Comparison of ENCODE assay signal across 8 cellular contexts in the genomic region with DNA sequence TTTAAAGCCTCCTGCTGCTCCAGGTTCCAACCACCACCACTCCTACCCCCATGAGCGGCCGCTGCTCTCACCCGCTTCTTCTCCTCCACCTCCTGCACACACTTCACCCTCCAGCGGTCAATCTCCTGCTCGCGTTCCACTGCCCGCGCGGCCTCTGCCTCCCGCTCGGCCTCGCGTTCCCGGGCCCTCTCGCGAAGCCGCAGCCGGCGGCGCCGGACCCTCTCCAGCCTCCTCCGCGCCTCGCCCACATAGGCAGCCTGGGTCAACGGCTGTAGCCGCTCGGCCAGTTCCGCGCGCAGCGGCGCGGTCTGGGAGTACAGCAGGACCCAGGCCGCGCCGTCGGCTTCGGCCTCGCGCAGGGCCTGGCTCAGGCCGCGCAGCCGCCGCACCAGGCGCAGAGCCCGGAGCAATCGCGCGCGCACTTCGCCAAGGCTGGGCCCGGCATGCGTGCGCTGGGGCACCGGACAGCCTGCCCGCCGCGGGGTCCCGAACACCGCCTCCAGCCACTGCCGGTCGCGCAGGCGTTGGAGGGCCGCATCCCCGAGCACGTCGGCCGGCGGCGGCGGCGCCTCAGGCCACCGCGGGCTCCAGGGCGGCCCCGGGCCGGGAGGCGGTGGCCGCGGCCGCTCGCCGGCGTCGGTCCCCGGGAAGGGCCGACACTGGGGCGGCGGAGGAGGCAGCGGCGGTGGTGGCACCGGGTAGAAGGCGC. TPM values are rescaled to one million over a fixed set of nuclear protein-coding genes. Genes with fewer than 3 reads are reported as not detected.
DNase-seq lines count a peak whose midpoint lies in the region; ATAC-seq and TF ChIP-seq lines count a peak whose summit lies in the region.

No MANE protein-coding gene starts in this region.

- peaks cover 27% of the 10 kb centered on the region for H3K36me3 Mint-ChIP-seq in activated B cell treated with CpG ODN at 0.5 μM for 24 hours (ENCODE audit: low read depth)
- peaks cover 38% of the 10 kb centered on the region for H3K36me3 Mint-ChIP-seq in effector memory CD8-positive, alpha-beta T cell (ENCODE audit: insufficient read depth)
- peaks cover 25% of the 10 kb centered on the region for H3K36me3 Mint-ChIP-seq in mesothelial cell of epicardium

- peak overlapping the region; percentile 71 for H3K27ac Mint-ChIP-seq in activated B cell treated with CpG ODN at 0.5 μM for 24 hours
- H3K27ac Mint-ChIP-seq in effector memory CD8-positive, alpha-beta T cell, result peak overlapping the region; percentile 92 to 97
- peak overlapping the region; percentile 88 for H3K27ac Mint-ChIP-seq in mesothelial cell of epicardium

- H3K9ac ChIP-seq in HUES64 (ENCODE audit: low read depth, low read length) (peak overlapping the region; percentile 75), subcutaneous abdominal adipose tissue (ENCODE audit: low read length in 5 of 5) (peak overlapping the region; percentile 76 to 95 (median 93))

- WGBS in HUES64, result under 1% methylated on average over 94 of the region's 94 CpGs

- peak overlapping the region; percentile 33; the same call in 1 of the 2 replicates for H3K27ac ChIP-seq in HUES64 (ENCODE audit: low read depth, low read length)
- peak overlapping the region; percentile 46 for H3K27ac ChIP-seq in subcutaneous abdominal adipose tissue (ENCODE audit: low read depth, low read length)

- TF ChIP-seq CTCF in activated B cell treated with CpG ODN at 0.5 μM for 24 hours (IDR thresholded peaks at IDR 0.05), result no peak
- no peak for TF ChIP-seq CTCF in mesothelial cell of epicardium (IDR thresholded peaks at IDR 0.05; ENCODE audit: unreplicated experiment)

- peaks cover 18% of the 10 kb centered on the region for H3K36me3 ChIP-seq in HUES64 (ENCODE audit: insufficient read depth, low read length)
- peaks cover 14 to 22% (median 17%) of the 10 kb centered on the region in 5 donors for H3K36me3 ChIP-seq in subcutaneous abdominal adipose tissue (ENCODE audit: control insufficient read depth in 5 of 5, insufficient read depth in 5 of 5, low read length in 5 of 5)

- H3K4me3 ChIP-seq in HUES64 (ENCODE audit: low read length) (peak overlapping the region; percentile 75), subcutaneous abdominal adipose tissue (ENCODE audit: low read depth in 1 of 5, low read length in 5 of 5) (peak overlapping the region; percentile 69 to 91 (median 76))

- DNase-seq in G401 (ENCODE audit: low spot score), result peak; percentile 26
- DNase-seq in activated B cell treated with CpG ODN at 0.5 μM for 24 hours, result no peak
- peak in 2 of 3 experiments; percentile 9 to 18 for DNase-seq in effector memory CD8-positive, alpha-beta T cell
- peak; percentile 23 to 61 for DNase-seq in mesothelial cell of epicardium (ENCODE audit: low spot score in 2 of 2, unreplicated experiment in 2 of 2)
- no peak for DNase-seq in DMS153 (lab: John Stamatoyannopoulos, UW)

- H3K4me3 Mint-ChIP-seq in activated B cell treated with CpG ODN at 0.5 μM for 24 hours (peak overlapping the region; percentile 86), mesothelial cell of epicardium (peak overlapping the region; percentile 83)
- peak overlapping the region; percentile 88 to 94 for H3K4me3 Mint-ChIP-seq in effector memory CD8-positive, alpha-beta T cell

- no peaks in the 10 kb centered on the region for H3K4me1 ChIP-seq in HUES64 (ENCODE audit: insufficient read depth, low read length)
- peaks cover 4 to 26% (median 22%) of the 10 kb centered on the region in 5 donors for H3K4me1 ChIP-seq in subcutaneous abdominal adipose tissue (ENCODE audit: control insufficient read depth in 5 of 5, insufficient read depth in 5 of 5, low read length in 5 of 5)

- CTCF ChIA-PET in activated B cell treated with CpG ODN at 0.5 μM for 24 hours (lab: Charles Lee), result no interaction called here

- H3K9me3 ChIP-seq in HUES64 (ENCODE audit: insufficient read depth, low read depth, low read length), result peaks cover 21% of the 10 kb centered on the region
- no peaks in the 10 kb centered on the region for H3K9me3 ChIP-seq in subcutaneous abdominal adipose tissue (ENCODE audit: control insufficient read depth in 5 of 5, low read length in 5 of 5)

- no peaks in the 10 kb centered on the region for H3K27me3 Mint-ChIP-seq in activated B cell treated with CpG ODN at 0.5 μM for 24 hours
- no peaks in the 10 kb centered on the region for H3K27me3 Mint-ChIP-seq in effector memory CD8-positive, alpha-beta T cell
- no peaks in the 10 kb centered on the region for H3K27me3 Mint-ChIP-seq in mesothelial cell of epicardium (ENCODE audit: low read depth)

- POLR2A ChIA-PET in activated B cell treated with CpG ODN at 0.5 μM for 24 hours (lab: Charles Lee), result interaction anchor here (0.6 to 1.7 kb wide), 4 partner anchors 33 to 172 kb away, joined by 4 to 9 read pairs (median 6); a partner anchor contains a TSS

- H3K9me3 Mint-ChIP-seq in activated B cell treated with CpG ODN at 0.5 μM for 24 hours (peaks cover 5% of the 10 kb centered on the region), mesothelial cell of epicardium (peaks cover 19% of the 10 kb centered on the region)
- no peaks in the 10 kb centered on the region for H3K9me3 Mint-ChIP-seq in effector memory CD8-positive, alpha-beta T cell

- H3K4me1 Mint-ChIP-seq in activated B cell treated with CpG ODN at 0.5 μM for 24 hours, result peaks cover 28% of the 10 kb centered on the region
- H3K4me1 Mint-ChIP-seq in effector memory CD8-positive, alpha-beta T cell (ENCODE audit: low read depth in 2 of 2), result peaks cover 16 to 34% of the 10 kb centered on the region in 2 donors
- peaks cover 22% of the 10 kb centered on the region for H3K4me1 Mint-ChIP-seq in mesothelial cell of epicardium

- ATAC-seq in GM21529 (IDR thresholded peaks at IDR 0.05; ENCODE audit: unreplicated experiment) (peak; percentile 36), activated B cell treated with CpG ODN at 0.5 μM for 24 hours (ENCODE audit: low read depth) (peak; percentile 35)
- ATAC-seq in effector memory CD8-positive, alpha-beta T cell (replicated peaks), result peak; percentile 40

- intact Hi-C loops in activated B cell treated with CpG ODN at 0.5 μM for 24 hours (cut with micrococcal nuclease), result loop anchor here (1.0 to 2.0 kb wide), 3 partner anchors 52 to 171 kb away; a partner anchor contains a TSS

- H3K27me3 ChIP-seq in HUES64 (ENCODE audit: insufficient read depth, low read length) (no peaks in the 10 kb centered on the region), subcutaneous abdominal adipose tissue (ENCODE audit: control insufficient read depth in 5 of 5, insufficient read depth in 4 of 5, low read length in 5 of 5) (no peaks in the 10 kb centered on the region)

- in situ Hi-C loops in G401 (cut with HindIII; ENCODE audit: low sequenced_read_pairs), result no loop called here

RNA-seq across cellular contexts. Expression of a gene that starts 0.6 kb away (rescaled TPM):
- total RNA-seq in G401 (2014; rRNA removed; shearing (Covaris generic)), result 29.5 and 32.9 TPM in 2 replicates
- 14.2 TPM for polyA plus RNA-seq in HUES64 (2013, experiment 1 of 2)
- 13.4 TPM for polyA plus RNA-seq in HUES64 (2013, experiment 2 of 2)
- total RNA-seq in activated B cell treated with CpG ODN at 0.5 μM for 24 hours, result 29.3 and 30.7 TPM in 2 replicates
- total RNA-seq in mesothelial cell of epicardium, result 29.9 to 34.5 TPM (median 32.7 TPM) in 3 replicates

RNA-seq across cellular contexts. Expression of a gene that starts 18.0 kb away (rescaled TPM):
- total RNA-seq in G401 (2014; rRNA removed; shearing (Covaris generic)), result 0.24 and 0.25 TPM in 2 replicates
- 0.65 TPM for polyA plus RNA-seq in HUES64 (2013, experiment 1 of 2)
- 0.70 TPM for polyA plus RNA-seq in HUES64 (2013, experiment 2 of 2)
- 5.9 and 9.6 TPM in 2 replicates for total RNA-seq in activated B cell treated with CpG ODN at 0.5 μM for 24 hours
- total RNA-seq in mesothelial cell of epicardium, result 10.7 to 11.6 TPM (median 10.9 TPM) in 3 replicates

RNA-seq across cellular contexts. Expression of a gene that starts 52.1 kb away (rescaled TPM):
- total RNA-seq in G401 (2014; rRNA removed; shearing (Covaris generic)), result 29.8 and 34.3 TPM in 2 replicates
- 22.4 TPM for polyA plus RNA-seq in HUES64 (2013, experiment 1 of 2)
- polyA plus RNA-seq in HUES64 (2013, experiment 2 of 2), result 29.8 TPM
- total RNA-seq in activated B cell treated with CpG ODN at 0.5 μM for 24 hours (52.2 and 53.5 TPM in 2 replicates), mesothelial cell of epicardium (56.3 to 60.8 TPM (median 58.7 TPM) in 3 replicates)

RNA-seq across cellular contexts. Expression of a gene that starts 56.4 kb away (rescaled TPM):
- total RNA-seq in G401 (2014; rRNA removed; shearing (Covaris generic)), result 0.37 TPM in 1 of 2 replicates, not detected in the other
- not detected for polyA plus RNA-seq in HUES64 (2013, experiment 1 of 2)
- not detected for polyA plus RNA-seq in HUES64 (2013, experiment 2 of 2)
- total RNA-seq in activated B cell treated with CpG ODN at 0.5 μM for 24 hours (not detected in 2 replicates), mesothelial cell of epicardium (0.09 to 0.11 TPM in 2 of 3 replicates, not detected in the other)

Comparison
In these comparisons a context has a peak if more than half of its experiments do, and no peak if none do; other contexts are left out.
1. DNase-seq: peak in G401 (single experiment), effector memory CD8-positive, alpha-beta T cell (2 of 3) and mesothelial cell of epicardium (2 of 2); none in activated B cell treated with CpG ODN at 0.5 μM for 24 hours (single experiment) and DMS153 (single experiment).
2. Peak in every context shown above with its lines, with median percentiles within 50 percentile points of each other: ATAC-seq, H3K27ac Mint-ChIP-seq and H3K4me3 Mint-ChIP-seq.